ENCODE assay signal across 12 cellular contexts in the genomic region with DNA sequence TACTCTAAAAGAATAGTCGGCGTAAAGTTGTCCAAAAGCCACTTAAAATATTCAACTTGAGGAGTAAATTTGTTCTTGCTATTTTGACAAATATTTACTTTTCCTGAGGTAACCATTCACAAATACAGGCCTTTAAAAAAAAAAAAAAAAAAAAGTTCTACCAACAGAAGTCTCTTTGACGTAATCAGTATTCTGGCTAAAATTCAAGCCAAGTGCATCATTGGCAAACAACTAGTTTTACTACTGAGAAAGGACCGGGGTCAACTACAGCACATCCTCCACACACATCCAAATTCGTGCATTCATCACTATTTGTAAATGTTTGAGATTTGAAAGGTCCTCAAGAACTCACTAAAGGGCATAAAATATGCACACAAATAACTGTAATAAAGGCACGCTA. TPM values are rescaled to one million over a fixed set of nuclear protein-coding genes. Genes with fewer than 3 reads are reported as not detected.
DNase-seq lines count a peak whose midpoint lies in the region; ATAC-seq and TF ChIP-seq lines count a peak whose summit lies in the region.
"Had no signal": no experiment of that assay in that cellular context is flagged by ENCODE, and none has a peak within 500 bp of the region (broad histone marks: within the 10 kb centered on the region; RNA-seq: fewer than 3 reads in every experiment).

No MANE protein-coding gene starts in this region.

- H3K36me3 ChIP-seq in prostate gland: no peaks in the 10 kb centered on the region

- H3K9me3 ChIP-seq in prostate gland: no peaks in the 10 kb centered on the region

- H3K4me1 Mint-ChIP-seq in activated CD8-positive, alpha-beta T cell treated with anti-CD3 and anti-CD28 coated beads for 36 hours (ENCODE audit: low read depth): peaks cover 16% of the 10 kb centered on the region
- H3K4me1 Mint-ChIP-seq in CD14-positive monocyte: peaks cover 23% of the 10 kb centered on the region

- no peaks in the 10 kb centered on the region for H3K9me3 Mint-ChIP-seq in activated CD8-positive, alpha-beta T cell treated with anti-CD3 and anti-CD28 coated beads for 36 hours
- peaks cover 0 to 2% (median 0%) of the 10 kb centered on the region in 7 donors for H3K9me3 Mint-ChIP-seq in CD14-positive monocyte

- no peak overlapping the region for H3K27ac Mint-ChIP-seq in activated CD8-positive, alpha-beta T cell treated with anti-CD3 and anti-CD28 coated beads for 36 hours
- no peak overlapping the region for H3K27ac Mint-ChIP-seq in CD14-positive monocyte

- 29% methylated on average over 6 of the region's 6 CpGs for WGBS in prostate gland

- TF ChIP-seq CTCF in activated CD8-positive, alpha-beta T cell treated with anti-CD3 and anti-CD28 coated beads for 36 hours (IDR thresholded peaks at IDR 0.05): no peak
- no peak for TF ChIP-seq CTCF in fibroblast of the aortic adventitia (IDR thresholded peaks at IDR 0.05; ENCODE audit: insufficient read depth, low read length)
- TF ChIP-seq CTCF in prostate gland (IDR thresholded peaks at IDR 0.05): no peak
- TF ChIP-seq CTCF in CD14-positive monocyte (IDR thresholded peaks at IDR 0.05): no peak

- H3K4me3 ChIP-seq in fibroblast of the aortic adventitia (ENCODE audit: low read depth, low read length) (peak overlapping the region; percentile 77), prostate gland (no peak overlapping the region)

- DNase-seq in GM03348 (ENCODE audit: low spot score) (peak; percentile 31), fibroblast of the aortic adventitia (ENCODE audit: low read depth) (peak; percentile 84), prostate gland (ENCODE audit: low spot score) (peak; percentile 30), NCI-H1048 (lab: John Stamatoyannopoulos, UW) (no peak), CD14-positive monocyte (ENCODE audit: low spot score) (no peak)
- DNase-seq in activated CD8-positive, alpha-beta T cell treated with anti-CD3 and anti-CD28 coated beads for 36 hours: no peak
- DNase-seq: GDM1; NCI-H1105 treated with DMSO at 0.1 percent for 48 hours; stimulated activated CD4-positive, alpha-beta T cell treated with anti-CD3 and anti-CD28 coated beads, Interleukin-4, amount 100 ng/mL, for 4 hours had no signal

- H3K36me3 Mint-ChIP-seq in activated CD8-positive, alpha-beta T cell treated with anti-CD3 and anti-CD28 coated beads for 36 hours (ENCODE audit: low read depth): peaks cover 5% of the 10 kb centered on the region
- peaks cover 14 to 19% of the 10 kb centered on the region in 2 donors for H3K36me3 Mint-ChIP-seq in CD14-positive monocyte

- no peak overlapping the region for H3K27ac ChIP-seq in prostate gland

- peak overlapping the region; percentile 27 for H3K4me3 Mint-ChIP-seq in activated CD8-positive, alpha-beta T cell treated with anti-CD3 and anti-CD28 coated beads for 36 hours
- peak overlapping the region in 1 of 2 donors; percentile 2 for H3K4me3 Mint-ChIP-seq in CD14-positive monocyte

- CTCF ChIA-PET in activated CD8-positive, alpha-beta T cell treated with anti-CD3 and anti-CD28 coated beads for 36 hours (lab: Charles Lee): interaction anchor here (1.0 to 1.4 kb wide), 3 partner anchors 8 to 21 kb away, joined by 3 to 5 read pairs (median 3); no protein-coding TSS in a partner anchor

- intact Hi-C loops in activated CD8-positive, alpha-beta T cell treated with anti-CD3 and anti-CD28 coated beads for 36 hours (cut with micrococcal nuclease): no loop called here
- intact Hi-C loops in prostate gland (cut with DNase I): no loop called here
- intact Hi-C loops in CD14-positive monocyte (cut with micrococcal nuclease): no loop called here

- peaks cover 2% of the 10 kb centered on the region for H3K27me3 Mint-ChIP-seq in activated CD8-positive, alpha-beta T cell treated with anti-CD3 and anti-CD28 coated beads for 36 hours
- peaks cover 19 to 24% (median 21%) of the 10 kb centered on the region in 3 donors for H3K27me3 Mint-ChIP-seq in CD14-positive monocyte (ENCODE audit: low read depth in 3 of 3)

- TF ChIP-seq POLR2A in prostate gland (IDR thresholded peaks at IDR 0.05): no peak

- no peaks in the 10 kb centered on the region for H3K27me3 ChIP-seq in prostate gland (replicated peaks; ENCODE audit: insufficient read depth)

- H3K4me1 ChIP-seq in prostate gland (replicated peaks): peaks cover 8% of the 10 kb centered on the region

- POLR2A ChIA-PET in activated CD8-positive, alpha-beta T cell treated with anti-CD3 and anti-CD28 coated beads for 36 hours (lab: Charles Lee): interaction anchor here (2.5 kb wide), 1 partner anchor 45 kb away, joined by 10 read pairs; a partner anchor contains a TSS

- ATAC-seq in activated CD8-positive, alpha-beta T cell treated with anti-CD3 and anti-CD28 coated beads for 36 hours: no peak
- ATAC-seq in HG02852 (IDR thresholded peaks at IDR 0.05; ENCODE audit: unreplicated experiment): no peak
- ATAC-seq in HG02588 (IDR thresholded peaks at IDR 0.05; ENCODE audit: unreplicated experiment): no peak
- ATAC-seq: Right ventricle myocardium inferior had no signal

RNA-seq across cellular contexts. Expression of a gene that starts 2.0 kb away (rescaled TPM):
- total RNA-seq in activated CD8-positive, alpha-beta T cell treated with anti-CD3 and anti-CD28 coated beads for 36 hours: 10 to 100 TPM; 40.2 to 44.3 TPM
- total RNA-seq in fibroblast of the aortic adventitia (ENCODE audit: low replicate concordance): 121 and 154 TPM in 2 replicates
- 100 to 1,000 TPM in 1 of 2 donors, 10 to 100 TPM in 1; 86.3 to 139 TPM for total RNA-seq in prostate gland
- 10 to 100 TPM; 87.3 to 89.6 TPM for polyA plus RNA-seq in CD14-positive monocyte

RNA-seq across cellular contexts. Expression of a gene that starts 33.1 kb away (rescaled TPM):
- not detected for total RNA-seq in activated CD8-positive, alpha-beta T cell treated with anti-CD3 and anti-CD28 coated beads for 36 hours
- total RNA-seq in fibroblast of the aortic adventitia (ENCODE audit: low replicate concordance) (not detected in 2 replicates), prostate gland (under 1 TPM; 0.14 to 0.85 TPM)
- not detected for polyA plus RNA-seq in CD14-positive monocyte
- total RNA-seq: Right ventricle myocardium inferior had no signal

RNA-seq across cellular contexts. Expression of a gene that starts 44.9 kb away (rescaled TPM):
- total RNA-seq in activated CD8-positive, alpha-beta T cell treated with anti-CD3 and anti-CD28 coated beads for 36 hours: 10 to 100 TPM; 11.1 to 15.1 TPM
- total RNA-seq in fibroblast of the aortic adventitia (ENCODE audit: low replicate concordance) (4.9 and 12.5 TPM in 2 replicates), prostate gland (10 to 100 TPM; 21.9 to 43.3 TPM)
- 10 to 100 TPM; 15.2 to 20.6 TPM for polyA plus RNA-seq in CD14-positive monocyte

Comparison
In these comparisons a context has a peak if more than half of its experiments do, and no peak if none do; other contexts are left out.
1. DNase-seq: peak in GM03348 (single experiment), fibroblast of the aortic adventitia (single experiment) and prostate gland (single experiment); none in activated CD8-positive, alpha-beta T cell treated with anti-CD3 and anti-CD28 coated beads for 36 hours (single experiment), NCI-H1048 (single experiment) and CD14-positive monocyte (single experiment).